9 cellular contexts compared by ENCODE assay signal in genomic region chr4:8241895-8242696, GRCh38. TPM values are rescaled to one million over a fixed set of nuclear protein-coding genes. Genes with fewer than 3 reads are reported as not detected.
DNase-seq lines count a peak whose midpoint lies in the region; ATAC-seq and TF ChIP-seq lines count a peak whose summit lies in the region.
"Had no signal": no experiment of that assay in that cellular context is flagged by ENCODE, and none has a peak within 500 bp of the region (broad histone marks: within the 10 kb centered on the region; RNA-seq: fewer than 3 reads in every experiment).

No MANE protein-coding gene starts in this region.

- H3K4me3 Mint-ChIP-seq in activated naive CD4-positive, alpha-beta T cell treated with anti-CD3 and anti-CD28 coated beads, Interleukin-2, amount 10 ng/mL, durations not matched to agents 7 days and 5 days: no peak overlapping the region
- no peak overlapping the region for H3K4me3 Mint-ChIP-seq in type B pancreatic cell
- H3K4me3 Mint-ChIP-seq: activated naive CD4-positive, alpha-beta T cell treated with anti-CD3 and anti-CD28 coated beads, Interleukin-2, amount 50 U/mL, for 24 hours had no signal

- CTCF ChIA-PET in activated naive CD4-positive, alpha-beta T cell treated with anti-CD3 and anti-CD28 coated beads, Interleukin-2, amount 10 ng/mL, durations not matched to agents 7 days and 5 days (lab: Charles Lee): interaction anchor here (0.8 to 3.4 kb wide), 14 partner anchors 9 to 186 kb away, joined by 3 to 25 read pairs (median 3); no protein-coding TSS in a partner anchor

- no peaks in the 10 kb centered on the region for H3K27me3 Mint-ChIP-seq in activated naive CD4-positive, alpha-beta T cell treated with anti-CD3 and anti-CD28 coated beads, Interleukin-2, amount 10 ng/mL, durations not matched to agents 7 days and 5 days
- no peaks in the 10 kb centered on the region for H3K27me3 Mint-ChIP-seq in type B pancreatic cell
- H3K27me3 Mint-ChIP-seq: activated naive CD4-positive, alpha-beta T cell treated with anti-CD3 and anti-CD28 coated beads, Interleukin-2, amount 50 U/mL, for 24 hours had no signal

- H3K4me1 Mint-ChIP-seq in activated naive CD4-positive, alpha-beta T cell treated with anti-CD3 and anti-CD28 coated beads, Interleukin-2, amount 10 ng/mL, durations not matched to agents 7 days and 5 days: no peaks in the 10 kb centered on the region
- H3K4me1 Mint-ChIP-seq in type B pancreatic cell (ENCODE audit: unreplicated experiment): peaks cover 7% of the 10 kb centered on the region
- H3K4me1 Mint-ChIP-seq: activated naive CD4-positive, alpha-beta T cell treated with anti-CD3 and anti-CD28 coated beads, Interleukin-2, amount 50 U/mL, for 24 hours had no signal

- in situ Hi-C loops in SK-MEL-5 (cut with HindIII; ENCODE audit: low pct_unique_long_range_greater_than_20kb, low sequenced_read_pairs): no loop called here

- H3K36me3 Mint-ChIP-seq in activated naive CD4-positive, alpha-beta T cell treated with anti-CD3 and anti-CD28 coated beads, Interleukin-2, amount 10 ng/mL, durations not matched to agents 7 days and 5 days: no peaks in the 10 kb centered on the region
- H3K36me3 Mint-ChIP-seq in type B pancreatic cell: no peaks in the 10 kb centered on the region

- no peak overlapping the region for H3K27ac Mint-ChIP-seq in activated naive CD4-positive, alpha-beta T cell treated with anti-CD3 and anti-CD28 coated beads, Interleukin-2, amount 10 ng/mL, durations not matched to agents 7 days and 5 days
- no peak overlapping the region for H3K27ac Mint-ChIP-seq in type B pancreatic cell
- H3K27ac Mint-ChIP-seq: activated naive CD4-positive, alpha-beta T cell treated with anti-CD3 and anti-CD28 coated beads, Interleukin-2, amount 50 U/mL, for 24 hours had no signal

- TF ChIP-seq CTCF in GM20000 (IDR thresholded peaks at IDR 0.05; ENCODE audit: extremely low read depth, missing control alignments): peak; percentile 82
- peak; percentile 99 for TF ChIP-seq CTCF in type B pancreatic cell (conservative IDR thresholded peaks at IDR 0.05)

- H3K9me3 ChIP-seq in KOPT-K1 (ENCODE audit: insufficient read depth, low read length, poor library complexity, severe bottlenecking): no peaks in the 10 kb centered on the region

- DNase-seq in COLO668 (lab: John Stamatoyannopoulos, UW; ENCODE audit: unreplicated experiment) (peak; percentile 68), GM20000 (ENCODE audit: low spot score) (peak; percentile 91), SK-MEL-5 (ENCODE audit: low read depth, low spot score) (peak; percentile 71), Right ventricle myocardium inferior (ENCODE audit: missing footprints) (peak; percentile 93), posterior vena cava (ENCODE audit: low spot score) (peak; percentile 97), type B pancreatic cell (ENCODE audit: extremely low spot score, unreplicated experiment) (peak; percentile 97)
- DNase-seq in activated naive CD4-positive, alpha-beta T cell treated with anti-CD3 and anti-CD28 coated beads, Interleukin-2, amount 10 ng/mL, durations not matched to agents 7 days and 5 days: peak; percentile 80

- H3K9me3 Mint-ChIP-seq in activated naive CD4-positive, alpha-beta T cell treated with anti-CD3 and anti-CD28 coated beads, Interleukin-2, amount 10 ng/mL, durations not matched to agents 7 days and 5 days: no peaks in the 10 kb centered on the region
- no peaks in the 10 kb centered on the region for H3K9me3 Mint-ChIP-seq in type B pancreatic cell
- H3K9me3 Mint-ChIP-seq: activated naive CD4-positive, alpha-beta T cell treated with anti-CD3 and anti-CD28 coated beads, Interleukin-2, amount 50 U/mL, for 24 hours had no signal

- H3K27ac ChIP-seq in KOPT-K1 (ENCODE audit: low read depth, low read length, poor library complexity, severe bottlenecking): peak overlapping the region; percentile 19

- intact Hi-C loops in Right ventricle myocardium inferior (cut with DNase I): loop anchor here (1.0 to 5.0 kb wide), 4 partner anchors 27 to 350 kb away; partner anchors contain the start of genes CPZ and HTRA3
- intact Hi-C loops in posterior vena cava (cut with DNase I): loop anchor here in 1 of 2 donors (2.0 kb wide), 1 partner anchor 53 kb away; no protein-coding TSS in a partner anchor

- peaks cover 16% of the 10 kb centered on the region for H3K36me3 ChIP-seq in KOPT-K1 (ENCODE audit: insufficient read depth, low read length)

- ATAC-seq in Right ventricle myocardium inferior: peak; percentile 86

RNA-seq across cellular contexts. Expression of gene HTRA3, which starts 27.5 kb away (rescaled TPM):
- total RNA-seq in SK-MEL-5 (2014; rRNA removed; shearing (Covaris generic)): 0.05 TPM in 1 of 2 replicates, not detected in the other
- 0.10 TPM in 1 of 2 replicates, not detected in the other for polyA plus RNA-seq in SK-MEL-5 (2015; cell fraction: cytosol; rRNA removed)
- polyA plus RNA-seq in SK-MEL-5 (2015; cell fraction: nucleus; rRNA removed): not detected in 2 replicates
- total RNA-seq in Right ventricle myocardium inferior (131 TPM), posterior vena cava (100 to 1,000 TPM in 1 of 2 donors, 10 to 100 TPM in 1; 14.9 to 104 TPM), type B pancreatic cell (ENCODE audit: low replicate concordance) (0.52 and 4.4 TPM in 2 replicates)

RNA-seq across cellular contexts. Expression of gene SH3TC1, which starts 43.0 kb away (rescaled TPM):
- total RNA-seq in SK-MEL-5 (2014; rRNA removed; shearing (Covaris generic)): 23.7 and 31.6 TPM in 2 replicates
- 21.2 and 23.3 TPM in 2 replicates for polyA plus RNA-seq in SK-MEL-5 (2015; cell fraction: cytosol; rRNA removed)
- 61.1 and 97.6 TPM in 2 replicates for polyA plus RNA-seq in SK-MEL-5 (2015; cell fraction: nucleus; rRNA removed)
- total RNA-seq in Right ventricle myocardium inferior (11.2 TPM), posterior vena cava (10 to 100 TPM; 36.6 to 45.1 TPM), type B pancreatic cell (ENCODE audit: low replicate concordance) (5.4 and 6.9 TPM in 2 replicates)

Comparison
In these comparisons a context has a peak if more than half of its experiments do, and no peak if none do; other contexts are left out.
1. Peak in every context shown above with its lines: DNase-seq, ATAC-seq and H3K27ac ChIP-seq.